ENCODE assay signal across 8 cellular contexts in genomic region chr9:126804198-126804695, GRCh38. TPM values are rescaled to one million over a fixed set of nuclear protein-coding genes. Genes with fewer than 3 reads are reported as not detected.
DNase-seq lines count a peak whose midpoint lies in the region; ATAC-seq and TF ChIP-seq lines count a peak whose summit lies in the region.

No MANE protein-coding gene starts in this region.

- H4K20me1 ChIP-seq in PC-9 (ENCODE audit: insufficient read depth), result peaks cover 32% of the 10 kb centered on the region

- DNase-seq in CD8-positive, alpha-beta T cell, result no peak
- DNase-seq in PC-9 (no peak), epithelial cell of esophagus (ENCODE audit: low read depth) (no peak), osteocyte (ENCODE audit: extremely low spot score, unreplicated experiment) (no peak), DMS53 treated with DMSO at 0.1 percent for 48 hours (lab: John Stamatoyannopoulos, UW; ENCODE audit: unreplicated experiment) (no peak), GF-D8 (lab: John Stamatoyannopoulos, UW) (no peak), NCI-H1048 (lab: John Stamatoyannopoulos, UW) (no peak)

- POLR2A ChIA-PET in CD8-positive, alpha-beta T cell (lab: Charles Lee), result interaction anchor here (0.7 to 1.6 kb wide), 7 partner anchors 16 to 646 kb away, joined by 3 to 7 read pairs (median 4); partner anchors contain the start of gene RALGPS1
- POLR2A ChIA-PET in PC-9 (lab: Charles Lee; ENCODE audit: unreplicated experiment), result interaction anchor here (0.7 kb wide), 2 partner anchors 44 to 101 kb away, joined by 3 to 4 read pairs; no protein-coding TSS in a partner anchor

- no peaks in the 10 kb centered on the region for H3K27me3 ChIP-seq in CD8-positive, alpha-beta T cell (ENCODE audit: insufficient read depth, low read length)
- no peaks in the 10 kb centered on the region for H3K27me3 ChIP-seq in PC-9 (ENCODE audit: insufficient read depth, low read depth)

- ATAC-seq in CD8-positive, alpha-beta T cell, result no peak
- no peak for ATAC-seq in HG03280 (IDR thresholded peaks at IDR 0.05; ENCODE audit: unreplicated experiment)

- H3K79me2 ChIP-seq in PC-9 (ENCODE audit: low read depth), result peaks cover 42% of the 10 kb centered on the region

- peaks cover 32% of the 10 kb centered on the region for H3K4me1 ChIP-seq in CD8-positive, alpha-beta T cell (ENCODE audit: insufficient read depth, low read length)
- peaks cover 52% of the 10 kb centered on the region for H3K4me1 ChIP-seq in PC-9 (replicated peaks; ENCODE audit: insufficient read depth)

- CTCF ChIA-PET in CD8-positive, alpha-beta T cell (lab: Charles Lee), result interaction anchor here (0.6 to 3.4 kb wide), 3 partner anchors 23 to 98 kb away, joined by 4 to 13 read pairs (median 6); no protein-coding TSS in a partner anchor
- CTCF ChIA-PET in PC-9 (lab: Charles Lee), result interaction anchor here (0.6 to 1.0 kb wide), 2 partner anchors 56 to 444 kb away, joined by 5 read pairs; partner anchors contain the start of gene ZBTB34

- TF ChIP-seq CTCF in CD8-positive, alpha-beta T cell (IDR thresholded peaks at IDR 0.05), result no peak
- TF ChIP-seq CTCF in PC-9 (conservative IDR thresholded peaks at IDR 0.05) (no peak), epithelial cell of esophagus (IDR thresholded peaks at IDR 0.05; ENCODE audit: insufficient read depth, low read depth, low read length, missing control alignments) (no peak), osteocyte (IDR thresholded peaks at IDR 0.05) (no peak)

- BruUV-seq in PC-9 (replicated peaks; lab: Mats Ljungman, UMichigan), result TSS peak; percentile 93

- peaks cover 39% of the 10 kb centered on the region for H3K4me1 Mint-ChIP-seq in CD8-positive, alpha-beta T cell (ENCODE audit: low read depth)
- H3K4me1 Mint-ChIP-seq in osteocyte (ENCODE audit: unreplicated experiment), result peaks cover 37% of the 10 kb centered on the region

- peak overlapping the region; percentile 87 for H3K27ac ChIP-seq in CD8-positive, alpha-beta T cell (ENCODE audit: low read depth, low read length)
- H3K27ac ChIP-seq in PC-9, result peak overlapping the region; percentile 87

- H3K9me3 Mint-ChIP-seq in CD8-positive, alpha-beta T cell, result peaks cover 2% of the 10 kb centered on the region
- H3K9me3 Mint-ChIP-seq in osteocyte (ENCODE audit: unreplicated experiment), result no peaks in the 10 kb centered on the region

- H3K4me2 ChIP-seq in PC-9, result peak overlapping the region; percentile 96

- H3K36me3 ChIP-seq in CD8-positive, alpha-beta T cell (ENCODE audit: insufficient read depth, low read length), result no peaks in the 10 kb centered on the region
- 0 out of 2 replicates have a peak, but pooled peaks cover 1% of the 10 kb centered on the region for H3K36me3 ChIP-seq in PC-9 (ENCODE audit: low read depth)

- peaks cover 19% of the 10 kb centered on the region for H3K36me3 Mint-ChIP-seq in CD8-positive, alpha-beta T cell
- peaks cover 2% of the 10 kb centered on the region for H3K36me3 Mint-ChIP-seq in osteocyte (ENCODE audit: unreplicated experiment)

- peak overlapping the region; percentile 83 for H3K4me3 ChIP-seq in CD8-positive, alpha-beta T cell (ENCODE audit: low read depth, low read length)
- H3K4me3 ChIP-seq in PC-9 (peak overlapping the region; percentile 80), epithelial cell of esophagus (ENCODE audit: low read length) (peak overlapping the region; percentile 82)

- peak overlapping the region; percentile 99 for H3K27ac Mint-ChIP-seq in CD8-positive, alpha-beta T cell
- peak overlapping the region; percentile 94 for H3K27ac Mint-ChIP-seq in osteocyte (ENCODE audit: unreplicated experiment)

- intact Hi-C loops in CD8-positive, alpha-beta T cell (cut with DNase I, micrococcal nuclease), result loop anchor here (1.0 to 10.0 kb wide), 3 partner anchors 57 to 1859 kb away; partner anchors contain the start of genes GOLGA1 (in 1 of the 2) and ZBTB34 (in 1 of the 2)
- intact Hi-C loops in PC-9 (cut with micrococcal nuclease; ENCODE audit: unreplicated experiment), result no loop called here

- H2AFZ ChIP-seq in PC-9, result peak overlapping the region; percentile 93

- H3K9me3 ChIP-seq in CD8-positive, alpha-beta T cell (ENCODE audit: low read length), result no peaks in the 10 kb centered on the region
- H3K9me3 ChIP-seq in PC-9 (ENCODE audit: insufficient read depth, low read depth), result no peaks in the 10 kb centered on the region

- H3K4me3 Mint-ChIP-seq in CD8-positive, alpha-beta T cell, result peak overlapping the region; percentile 98
- peak overlapping the region; percentile 97 for H3K4me3 Mint-ChIP-seq in osteocyte (ENCODE audit: unreplicated experiment)

- no peaks in the 10 kb centered on the region for H3K27me3 Mint-ChIP-seq in CD8-positive, alpha-beta T cell (ENCODE audit: low read depth)
- no peaks in the 10 kb centered on the region for H3K27me3 Mint-ChIP-seq in osteocyte (ENCODE audit: unreplicated experiment)

- H3K9me2 ChIP-seq in PC-9 (ENCODE audit: insufficient read depth), result no peaks in the 10 kb centered on the region

- peaks cover 41% of the 10 kb centered on the region for H3F3A ChIP-seq in PC-9 (ENCODE audit: insufficient read depth, low read depth)

RNA-seq across cellular contexts. Expression of gene ZBTB43, which starts 0.6 kb away (rescaled TPM):
- 10 to 100 TPM; 55.7 to 65.0 TPM for total RNA-seq in CD8-positive, alpha-beta T cell
- 12.1 and 18.4 TPM in 2 replicates for total RNA-seq in PC-9 (2021)
- total RNA-seq in osteocyte, result 17.1 and 20.3 TPM in 2 replicates

RNA-seq across cellular contexts. Expression of gene ZBTB34, which starts 56.2 kb away (rescaled TPM):
- 1 to 10 TPM; 3.0 to 3.3 TPM for total RNA-seq in CD8-positive, alpha-beta T cell
- total RNA-seq in PC-9 (2021) (8.2 and 9.0 TPM in 2 replicates), osteocyte (13.9 and 14.0 TPM in 2 replicates)
